ENCODE assay signal across 2 cellular contexts in genomic region chr2:33020883-33021282, GRCh38.
TF ChIP-seq lines count a peak whose summit lies in the region.

No MANE protein-coding gene starts in this region.

TF ChIP-seq in SK-N-SH, 30 proteins besides CTCF, POLR2A, EP300 and RAD21 (continued from another document):
- TF ChIP-seq FOSL2 (IDR thresholded peaks at IDR 0.05; ENCODE audit: borderline replicate concordance, low read depth) (no peak), FOXJ3 (CRISPR knock-in tag; IDR thresholded peaks at IDR 0.05) (no peak), SMC3 (IDR thresholded peaks at IDR 0.05; ENCODE audit: low read depth, low read length) (no peak), FOXM1 (IDR thresholded peaks at IDR 0.05; ENCODE audit: low read depth) (no peak)

TF ChIP-seq in SK-N-SH treated with all-trans-retinoic acid at 6 μM for 48 hours, 23 proteins besides CTCF, POLR2A, EP300 and RAD21 (continued from another document):
- no peak for TF ChIP-seq CSRNP3 (CRISPR knock-in tag; IDR thresholded peaks at IDR 0.05)
